ENCODE assay signal across 19 cellular contexts in genomic region chr3:134928392-134928791, GRCh38.
DNase-seq lines count a peak whose midpoint lies in the region; ATAC-seq, FAIRE-seq and TF ChIP-seq lines count a peak whose summit lies in the region.
"Had no signal": no experiment of that assay in that cellular context is flagged by ENCODE, and none has a peak within 500 bp of the region (broad histone marks: within the 10 kb centered on the region; RNA-seq: fewer than 3 reads in every experiment).

No MANE protein-coding gene starts in this region.

- H3K36me3 Mint-ChIP-seq in activated T-cell treated with anti-CD3 and anti-CD28 coated beads, Interleukin-2, amount 50 U/mL, for 72 hours (ENCODE audit: insufficient read depth in 2 of 2) = no peaks in the 10 kb centered on the region
- H3K36me3 Mint-ChIP-seq in activated T-cell treated with anti-CD3 and anti-CD28 coated beads, Interleukin-2, amount 50 U/mL, for 24 hours (ENCODE audit: low read depth) = no peaks in the 10 kb centered on the region
- no peaks in the 10 kb centered on the region for H3K36me3 Mint-ChIP-seq in natural killer cell treated with Interleukin-12 subunit alpha and Interleukin-12 subunit beta and Interleukin-15 and Interleukin-18, amount 100 ng/mL, for 72 hours
- H3K36me3 Mint-ChIP-seq: CD4-positive, alpha-beta memory T cell had no signal

- DNase-seq in activated T-cell treated with anti-CD3 and anti-CD28 coated beads, Interleukin-2, amount 50 U/mL, for 72 hours = peak in 1 of 2 donors; percentile 9
- no peak for DNase-seq in activated T-cell treated with anti-CD3 and anti-CD28 coated beads, Interleukin-2, amount 50 U/mL, for 24 hours
- DNase-seq in GM12878 (ENCODE audit: low read depth, low spot score) = no peak
- DNase-seq in sigmoid colon = peak; percentile 34
- DNase-seq in natural killer cell treated with Interleukin-12 subunit alpha and Interleukin-12 subunit beta and Interleukin-15 and Interleukin-18, amount 100 ng/mL, for 72 hours (ENCODE audit: low spot score) = no peak
- DNase-seq: C1 segment of cervical spinal cord; CD4-positive, alpha-beta memory T cell; COR-L47; DMS153; DMS79 treated with DMSO at 0.1 percent for 48 hours; EL; HCEC 1CT had no signal

- intact Hi-C loops in GM12878 (cut with micrococcal nuclease; ENCODE audit: unreplicated experiment) (no loop called here), sigmoid colon (cut with DNase I) (no loop called here)

- BruUV-seq in GM12878 (replicated peaks; lab: Mats Ljungman, UMichigan) = no TSS peak

- H3K4me3 ChIP-seq in GM12878 (no peak overlapping the region), sigmoid colon (no peak overlapping the region)

- H3K79me2 ChIP-seq in GM12878 (ENCODE audit: control insufficient read depth, insufficient read depth, low read length) = peaks cover 1% of the 10 kb centered on the region

- no peak for TF ChIP-seq RAD21 in GM12878 (IDR thresholded peaks at IDR 0.05; ENCODE audit: insufficient read depth, low read depth, low read length)

- peaks cover 0 to 9% of the 10 kb centered on the region in 2 experiments; a peak in 2 of 4 replicates for H3K36me3 ChIP-seq in GM12878 (ENCODE audit: control insufficient read depth in 2 of 2, insufficient read depth in 2 of 2, low read length in 1 of 2)
- no peaks in the 10 kb centered on the region for H3K36me3 ChIP-seq in sigmoid colon

- TF ChIP-seq POLR2A in GM12878 (IDR thresholded peaks at IDR 0.05; ENCODE audit: low read depth, low read length) = no peak
- no peak for TF ChIP-seq POLR2A in sigmoid colon (IDR thresholded peaks at IDR 0.05)

- peaks cover 0 to 6% of the 10 kb centered on the region in 2 donors for H3K9me3 Mint-ChIP-seq in activated T-cell treated with anti-CD3 and anti-CD28 coated beads, Interleukin-2, amount 50 U/mL, for 72 hours
- H3K9me3 Mint-ChIP-seq in activated T-cell treated with anti-CD3 and anti-CD28 coated beads, Interleukin-2, amount 50 U/mL, for 24 hours = peaks cover 7% of the 10 kb centered on the region
- no peaks in the 10 kb centered on the region for H3K9me3 Mint-ChIP-seq in natural killer cell treated with Interleukin-12 subunit alpha and Interleukin-12 subunit beta and Interleukin-15 and Interleukin-18, amount 100 ng/mL, for 72 hours

- H3K4me3 Mint-ChIP-seq in activated T-cell treated with anti-CD3 and anti-CD28 coated beads, Interleukin-2, amount 50 U/mL, for 72 hours = peak overlapping the region; percentile 8 to 39
- H3K4me3 Mint-ChIP-seq in activated T-cell treated with anti-CD3 and anti-CD28 coated beads, Interleukin-2, amount 50 U/mL, for 24 hours = no peak overlapping the region
- no peak overlapping the region for H3K4me3 Mint-ChIP-seq in natural killer cell treated with Interleukin-12 subunit alpha and Interleukin-12 subunit beta and Interleukin-15 and Interleukin-18, amount 100 ng/mL, for 72 hours
- H3K4me3 Mint-ChIP-seq: B cell had no signal

- CTCF ChIA-PET in GM12878 (lab: Yijun Ruan, JAX) = interaction anchor here (1.4 kb wide), 1 partner anchor 574 kb away, joined by 3 read pairs; no protein-coding TSS in a partner anchor

- H4K20me1 ChIP-seq in GM12878 (ENCODE audit: control insufficient read depth, insufficient read depth) = no peaks in the 10 kb centered on the region

- peak overlapping the region; percentile 22; the same call in 1 of the 2 replicates for H3K4me2 ChIP-seq in GM12878 (ENCODE audit: control insufficient read depth, insufficient read depth)

- H3K9me3 ChIP-seq in GM12878 (replicated peaks; ENCODE audit: control insufficient read depth, insufficient read depth, low read length) (peaks cover 2% of the 10 kb centered on the region; the same call in 2 of the 3 replicates), sigmoid colon (peaks cover 0 to 3% (median 0%) of the 10 kb centered on the region in 4 donors)

- no peaks in the 10 kb centered on the region for H3K27me3 ChIP-seq in GM12878 (replicated peaks in 1 of 2; ENCODE audit: control insufficient read depth in 2 of 2, insufficient read depth in 2 of 2, low read length in 1 of 2)
- H3K27me3 ChIP-seq in sigmoid colon = no peaks in the 10 kb centered on the region

- RAD21 ChIA-PET in GM12878 (lab: Charles Lee; ENCODE audit: unreplicated experiment) = interaction anchor here (0.8 to 1.7 kb wide), 3 partner anchors 22 to 41 kb away, joined by 3 to 8 read pairs (median 3); no protein-coding TSS in a partner anchor

- H3K4me1 ChIP-seq in GM12878 (ENCODE audit: control insufficient read depth, insufficient read depth, low read length) (peaks cover 27% of the 10 kb centered on the region), sigmoid colon (peaks cover 0 to 41% (median 11%) of the 10 kb centered on the region in 4 donors)

- H3K27ac Mint-ChIP-seq in activated T-cell treated with anti-CD3 and anti-CD28 coated beads, Interleukin-2, amount 50 U/mL, for 72 hours = peak overlapping the region; percentile 9
- H3K27ac Mint-ChIP-seq in activated T-cell treated with anti-CD3 and anti-CD28 coated beads, Interleukin-2, amount 50 U/mL, for 24 hours = no peak overlapping the region
- H3K27ac Mint-ChIP-seq in natural killer cell treated with Interleukin-12 subunit alpha and Interleukin-12 subunit beta and Interleukin-15 and Interleukin-18, amount 100 ng/mL, for 72 hours = no peak overlapping the region
- H3K27ac Mint-ChIP-seq: B cell; CD4-positive, alpha-beta memory T cell had no signal

- H3K4me1 Mint-ChIP-seq in activated T-cell treated with anti-CD3 and anti-CD28 coated beads, Interleukin-2, amount 50 U/mL, for 72 hours (ENCODE audit: low read depth) = peaks cover 31% of the 10 kb centered on the region
- peaks cover 3% of the 10 kb centered on the region for H3K4me1 Mint-ChIP-seq in activated T-cell treated with anti-CD3 and anti-CD28 coated beads, Interleukin-2, amount 50 U/mL, for 24 hours (ENCODE audit: low read depth)
- H3K4me1 Mint-ChIP-seq in natural killer cell treated with Interleukin-12 subunit alpha and Interleukin-12 subunit beta and Interleukin-15 and Interleukin-18, amount 100 ng/mL, for 72 hours (ENCODE audit: low read depth in 2 of 2) = no peaks in the 10 kb centered on the region
- H3K4me1 Mint-ChIP-seq: B cell; CD4-positive, alpha-beta memory T cell had no signal

- H3K27me3 Mint-ChIP-seq in activated T-cell treated with anti-CD3 and anti-CD28 coated beads, Interleukin-2, amount 50 U/mL, for 72 hours (ENCODE audit: low read depth) = peaks cover 25% of the 10 kb centered on the region
- no peaks in the 10 kb centered on the region for H3K27me3 Mint-ChIP-seq in activated T-cell treated with anti-CD3 and anti-CD28 coated beads, Interleukin-2, amount 50 U/mL, for 24 hours
- H3K27me3 Mint-ChIP-seq in natural killer cell treated with Interleukin-12 subunit alpha and Interleukin-12 subunit beta and Interleukin-15 and Interleukin-18, amount 100 ng/mL, for 72 hours = peaks cover 0 to 19% of the 10 kb centered on the region in 2 donors
- H3K27me3 Mint-ChIP-seq: B cell; CD4-positive, alpha-beta memory T cell had no signal

- TF ChIP-seq EP300 in GM12878 (IDR thresholded peaks at IDR 0.05; ENCODE audit: borderline replicate concordance in 1 of 2, control insufficient read depth in 1 of 2, low read depth in 2 of 2, low read length in 2 of 2) (no peak), sigmoid colon (IDR thresholded peaks at IDR 0.05) (no peak)

- no peak overlapping the region for H3K9ac ChIP-seq in GM12878 (ENCODE audit: control insufficient read depth, insufficient read depth, low read length)

- ATAC-seq in activated T-cell treated with anti-CD3 and anti-CD28 coated beads, Interleukin-2, amount 50 U/mL, for 72 hours (replicated peaks in 1 of 2) = peak; percentile 49 to 65
- ATAC-seq in HG03175 (IDR thresholded peaks at IDR 0.05; ENCODE audit: unreplicated experiment) (peak; percentile 2), GM12878 (no peak), GM19023 (IDR thresholded peaks at IDR 0.05; ENCODE audit: unreplicated experiment) (no peak)
- ATAC-seq in natural killer cell treated with Interleukin-12 subunit alpha and Interleukin-12 subunit beta and Interleukin-15 and Interleukin-18, amount 100 ng/mL, for 72 hours = no peak

- TF ChIP-seq CTCF in GM12878 (IDR thresholded peaks at IDR 0.05 in 2 of 3, conservative IDR thresholded peaks at IDR 0.05 in 1 of 3; ENCODE audit: control insufficient read depth in 2 of 3, extremely low read depth in 1 of 3, insufficient read depth in 1 of 3, low read depth in 3 of 3, low read length in 3 of 3) (no peak), sigmoid colon (IDR thresholded peaks at IDR 0.05) (no peak)

- SMC1A ChIA-PET in GM12878 (lab: Charles Lee; ENCODE audit: uncharacterized antibody, unreplicated experiment) = interaction anchor here (0.7 to 1.8 kb wide), 3 partner anchors 24 to 128 kb away, joined by 5 to 6 read pairs (median 6); no protein-coding TSS in a partner anchor

- WGBS in GM12878 (ENCODE audit: insufficient coverage, insufficient replicate concordance, low lambda C conversion rate, missing lambda C conversion rate) = 32% methylated on average over 6 of the region's 6 CpGs
- WGBS in sigmoid colon, 2 donors = 58 to 89% methylated on average over 6 of the region's 6 CpGs

- POLR2A ChIA-PET in GM12878 (lab: Charles Lee) = interaction anchor here (1.3 kb wide), 1 partner anchor 10 kb away, joined by 3 read pairs; no protein-coding TSS in a partner anchor

- H3K27ac ChIP-seq in GM12878 (ENCODE audit: control insufficient read depth, insufficient read depth) (no peak overlapping the region), sigmoid colon (peak overlapping the region in 1 of 4 donors; percentile 83)

- in situ Hi-C loops in GM12878 (cut with MboI) = no loop called here

- FAIRE-seq in GM12878 (lab: Jason Lieb, UNC) = no peak
- FAIRE-seq: A204.1, D721Med, G401.6, GM12892 had no signal

- no peak overlapping the region for H2AFZ ChIP-seq in GM12878 (ENCODE audit: control insufficient read depth, low read depth, low read length)

TF ChIP-seq in GM12878, 131 proteins besides CTCF, POLR2A, EP300 and RAD21 (continues in another document):
- no peak for TF ChIP-seq RB1 (IDR thresholded peaks at IDR 0.05; ENCODE audit: borderline replicate concordance)
- no peak for TF ChIP-seq FOXK2 (IDR thresholded peaks at IDR 0.05)
- no peak for TF ChIP-seq KLF5 (IDR thresholded peaks at IDR 0.05; ENCODE audit: partially characterized antibody)
- TF ChIP-seq TCF7 (IDR thresholded peaks at IDR 0.05; ENCODE audit: borderline replicate concordance) = no peak
- TF ChIP-seq WRNIP1 (IDR thresholded peaks at IDR 0.05; ENCODE audit: borderline replicate concordance, low read depth, low read length) = no peak
- TF ChIP-seq ETV6 (conservative IDR thresholded peaks at IDR 0.05 in 1 of 2, IDR thresholded peaks at IDR 0.05 in 1 of 2; ENCODE audit: borderline replicate concordance in 1 of 2, low read depth in 1 of 2) = no peak
- TF ChIP-seq MEF2B (IDR thresholded peaks at IDR 0.05; ENCODE audit: partially characterized antibody, poor library complexity, severe bottlenecking) = no peak
- TF ChIP-seq MAX (IDR thresholded peaks at IDR 0.05; ENCODE audit: low read depth, low read length) = no peak

Comparison
In these comparisons a context has a peak if more than half of its experiments do, and no peak if none do; other contexts are left out.
1. H3K4me3 Mint-ChIP-seq: peak in activated T-cell treated with anti-CD3 and anti-CD28 coated beads, Interleukin-2, amount 50 U/mL, for 72 hours (2 of 2); none in activated T-cell treated with anti-CD3 and anti-CD28 coated beads, Interleukin-2, amount 50 U/mL, for 24 hours (single experiment) and natural killer cell treated with Interleukin-12 subunit alpha and Interleukin-12 subunit beta and Interleukin-15 and Interleukin-18, amount 100 ng/mL, for 72 hours (single experiment).
2. ATAC-seq: peak in activated T-cell treated with anti-CD3 and anti-CD28 coated beads, Interleukin-2, amount 50 U/mL, for 72 hours (2 of 2) and HG03175 (single experiment); none in GM12878 (single experiment), GM19023 (single experiment) and natural killer cell treated with Interleukin-12 subunit alpha and Interleukin-12 subunit beta and Interleukin-15 and Interleukin-18, amount 100 ng/mL, for 72 hours (0 of 2).